Comparison of ENCODE assay signal across 8 cellular contexts in the genomic region with DNA sequence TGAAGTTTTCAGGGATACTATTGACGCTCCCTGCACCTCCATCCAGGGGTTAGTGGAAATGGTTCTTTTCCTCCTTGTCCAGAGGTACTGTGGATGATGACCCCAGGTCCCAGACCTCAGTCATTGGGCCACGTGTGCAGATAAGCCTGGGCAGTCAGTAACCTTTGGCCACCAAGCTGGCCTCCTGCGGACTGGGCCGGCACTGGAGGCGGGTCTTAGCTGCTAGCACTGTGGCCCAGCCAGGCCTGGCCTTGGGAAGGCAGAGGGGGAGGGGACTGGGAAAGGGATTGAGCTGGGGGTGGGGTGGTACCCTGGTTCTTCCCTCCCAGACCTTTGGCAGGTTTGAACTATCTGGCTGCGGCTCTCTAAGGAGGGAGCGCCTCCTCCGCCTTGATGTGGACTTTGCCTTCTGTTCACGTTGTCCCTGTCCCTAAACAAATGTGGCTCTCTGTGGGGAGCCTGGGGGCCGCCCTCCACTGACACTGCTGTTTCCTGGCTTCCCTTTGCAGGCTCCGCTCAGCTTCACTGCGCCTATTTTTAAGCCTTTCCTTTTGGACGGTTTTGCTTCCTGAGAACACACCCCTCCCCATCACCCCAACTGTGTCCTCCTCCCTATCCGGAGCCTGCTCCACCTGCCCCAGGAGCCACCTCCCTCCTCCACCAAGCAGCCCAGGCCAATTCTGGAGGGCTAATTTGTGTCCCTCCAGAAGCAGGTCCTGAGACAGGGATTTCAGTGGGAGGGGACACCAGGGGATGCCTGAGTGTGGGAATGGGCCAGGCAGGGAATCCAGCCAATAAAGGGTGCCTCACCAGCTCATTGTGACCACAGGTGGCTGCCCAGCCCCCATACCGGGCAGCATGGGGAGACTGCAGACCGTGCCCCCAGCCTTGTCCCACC.
DNase-seq lines count a peak whose midpoint lies in the region; ATAC-seq, FAIRE-seq and TF ChIP-seq lines count a peak whose summit lies in the region.

No MANE protein-coding gene starts in this region.

- no peaks in the 10 kb centered on the region for H3K27me3 ChIP-seq in SJSA1 (replicated peaks)
- no peaks in the 10 kb centered on the region for H3K27me3 ChIP-seq in pancreas

- DNase-seq in DMS153 treated with DMSO at 0.1 percent for 48 hours (lab: John Stamatoyannopoulos, UW; ENCODE audit: unreplicated experiment): peak; percentile 23
- DNase-seq in SJSA1 (ENCODE audit: low read depth in 1 of 2, low spot score in 2 of 2): peak; percentile 33 to 73
- peak; percentile 44 for DNase-seq in fibroblast of villous mesenchyme (ENCODE audit: low read depth)
- DNase-seq in pancreas: peak; percentile 57 to 85 (median 67)
- no peak for DNase-seq in activated gamma-delta T cell (lab: John Stamatoyannopoulos, UW)
- DNase-seq in activated naive CD4-positive, alpha-beta T cell (lab: John Stamatoyannopoulos, UW): no peak
- DNase-seq in DMS79 treated with DMSO at 0.1 percent for 48 hours (lab: John Stamatoyannopoulos, UW): no peak

- H3K27ac ChIP-seq in SJSA1 (peak overlapping the region; percentile 77), pancreas (peak overlapping the region; percentile 66 to 86 (median 84))

- no peaks in the 10 kb centered on the region for H3K9me3 ChIP-seq in SJSA1 (replicated peaks)
- no peaks in the 10 kb centered on the region for H3K9me3 ChIP-seq in pancreas

- peaks cover 25% of the 10 kb centered on the region for H3K36me3 ChIP-seq in SJSA1
- H3K36me3 ChIP-seq in pancreas: no peaks in the 10 kb centered on the region

- intact Hi-C loops in pancreas (cut with DNase I): no loop called here

- 36 to 37% methylated on average over 16 of the region's 16 CpGs for WGBS in pancreas, 2 donors

- TF ChIP-seq CTCF in fibroblast of villous mesenchyme (IDR thresholded peaks at IDR 0.05; ENCODE audit: insufficient read depth, low read depth, low read length) (no peak), pancreas (IDR thresholded peaks at IDR 0.05) (no peak)

- no peak for FAIRE-seq in pancreas (lab: Jason Lieb, UNC)

- H3K4me1 ChIP-seq in SJSA1 (replicated peaks) (peaks cover 65% of the 10 kb centered on the region), pancreas (peaks cover 33 to 56% (median 43%) of the 10 kb centered on the region in 3 donors)

- peak; percentile 36 to 72 (median 55) for ATAC-seq in pancreas
- no peak for ATAC-seq in HG03571 (IDR thresholded peaks at IDR 0.05; ENCODE audit: unreplicated experiment)

- H3K4me3 ChIP-seq in SJSA1 (no peak overlapping the region), fibroblast of villous mesenchyme (ENCODE audit: low read depth, low read length) (no peak overlapping the region), pancreas (no peak overlapping the region)

Comparison
In these comparisons a context has a peak if more than half of its experiments do, and no peak if none do; other contexts are left out.
1. DNase-seq: peak in DMS153 treated with DMSO at 0.1 percent for 48 hours (single experiment), SJSA1 (2 of 2), fibroblast of villous mesenchyme (single experiment) and pancreas (6 of 6); none in activated gamma-delta T cell (single experiment), activated naive CD4-positive, alpha-beta T cell (0 of 4) and DMS79 treated with DMSO at 0.1 percent for 48 hours (single experiment).